In the genomic region with DNA sequence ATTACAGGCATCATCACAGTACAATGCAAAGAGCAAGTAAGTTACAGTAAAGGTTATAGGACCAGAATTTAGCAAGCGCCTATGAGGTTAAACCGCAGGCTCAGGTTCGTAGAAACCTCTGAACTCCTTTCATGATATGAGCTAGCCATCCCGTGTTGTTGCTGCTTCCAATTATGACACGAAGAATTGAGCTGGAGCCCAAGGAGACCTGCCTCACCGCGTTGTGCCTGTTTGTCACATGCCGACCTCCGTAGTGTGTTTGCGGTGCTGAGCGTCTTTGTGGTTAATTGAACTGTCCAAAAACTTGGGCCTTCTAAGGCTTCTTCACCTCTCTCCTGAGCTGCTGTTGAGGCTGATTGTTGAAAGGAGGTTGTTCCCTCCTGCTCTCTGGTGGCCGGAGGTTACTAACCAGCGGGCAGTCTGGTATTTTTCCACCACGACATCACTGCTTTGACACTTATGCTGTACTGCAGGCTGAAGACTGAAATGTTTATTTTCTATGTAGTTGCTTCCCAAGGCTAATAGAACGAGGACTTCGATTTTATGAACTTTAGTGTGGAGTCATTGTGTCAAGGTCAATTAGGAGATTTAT, we compare ENCODE assay signal across 9 cellular contexts.
DNase-seq lines count a peak whose midpoint lies in the region; ATAC-seq, FAIRE-seq and TF ChIP-seq lines count a peak whose summit lies in the region.
"Had no signal": no experiment of that assay in that cellular context is flagged by ENCODE, and none has a peak within 500 bp of the region (broad histone marks: within the 10 kb centered on the region; RNA-seq: fewer than 3 reads in every experiment).

No MANE protein-coding gene starts in this region.

- no peaks in the 10 kb centered on the region for H3K4me1 ChIP-seq in A549
- peaks cover 5% of the 10 kb centered on the region for H3K4me1 ChIP-seq in body of pancreas
- H3K4me1 ChIP-seq in left lung = peaks cover 0 to 52% of the 10 kb centered on the region in 2 donors

- TF ChIP-seq POLR2A in A549 (IDR thresholded peaks at IDR 0.05; ENCODE audit: low read length) = no peak
- no peak for TF ChIP-seq POLR2A in body of pancreas (IDR thresholded peaks at IDR 0.05)

- H3K4me3 ChIP-seq in A549 (no peak overlapping the region), body of pancreas (no peak overlapping the region), left lung (no peak overlapping the region), coronary artery (no peak overlapping the region)

- FAIRE-seq in A549 (lab: Jason Lieb, UNC) = no peak
- no peak for FAIRE-seq in HTR-8/SVneo (lab: Jason Lieb, UNC)

- POLR2A ChIA-PET in A549 (lab: Yijun Ruan, JAX) = no interaction called here

- intact Hi-C loops in body of pancreas (cut with DNase I) = no loop called here
- intact Hi-C loops in left lung (cut with DNase I) = loop anchor here in 1 of 2 donors (10.0 kb wide), 2 partner anchors 64 to 114 kb away; a partner anchor contains a TSS

- DNase-seq in A549 (ENCODE audit: low read depth in 1 of 2, low spot score in 1 of 2) (peak in 1 of 2 experiments; percentile 36), HTR-8/SVneo (ENCODE audit: insufficient read length, low spot score) (peak; percentile 41), body of pancreas (peak; percentile 41 to 81 (median 78)), left lung (no peak), coronary artery (ENCODE audit: low spot score) (no peak), NCI-H82 (lab: John Stamatoyannopoulos, UW) (no peak)
- no peak for DNase-seq in stimulated activated CD4-positive, alpha-beta T cell treated with anti-CD3 and anti-CD28 coated beads, Interleukin-1b, Interleukin-23, amount 100 ng/mL, for 48 hours
- DNase-seq: naive B cell had no signal

- H3K27ac ChIP-seq in A549 (no peak overlapping the region), body of pancreas (peak overlapping the region in 3 of 4 donors; percentile 20 to 59 (median 48)), left lung (peak overlapping the region; percentile 35 to 57), coronary artery (no peak overlapping the region)

- 85% methylated on average over 16 of the region's 16 CpGs for WGBS in A549 (ENCODE audit: missing lambda C conversion rate)
- 46 to 59% methylated on average over 16 of the region's 16 CpGs for WGBS in body of pancreas, 2 donors

- H3K9me3 ChIP-seq in A549 (no peaks in the 10 kb centered on the region), body of pancreas (no peaks in the 10 kb centered on the region), left lung (no peaks in the 10 kb centered on the region)

- no peak for TF ChIP-seq RAD21 in A549 (conservative IDR thresholded peaks at IDR 0.05 in 1 of 2, IDR thresholded peaks at IDR 0.05 in 1 of 2)

- H3K36me3 ChIP-seq in body of pancreas (replicated peaks in 1 of 2; ENCODE audit: insufficient read depth in 1 of 2, low read depth in 2 of 2) (peaks cover 0 to 42% of the 10 kb centered on the region in 2 donors), left lung (peaks cover 3 to 100% of the 10 kb centered on the region in 2 donors)

- no peaks in the 10 kb centered on the region for H3K27me3 ChIP-seq in body of pancreas
- H3K27me3 ChIP-seq in left lung = no peaks in the 10 kb centered on the region

- TF ChIP-seq EP300 in A549 (IDR thresholded peaks at IDR 0.05) = no peak

- CTCF ChIA-PET in A549 (lab: Yijun Ruan, JAX) = interaction anchor here (0.7 to 2.3 kb wide), 11 partner anchors 9 to 340 kb away, joined by 3 to 11 read pairs (median 3); a partner anchor contains a TSS

- ATAC-seq in A549 (peak; percentile 59 to 61; a peak in 5 of 6 replicates), body of pancreas (peak; percentile 77), left lung (peak; percentile 60), HG03432 (IDR thresholded peaks at IDR 0.05; ENCODE audit: unreplicated experiment) (no peak)

- H3K4me2 ChIP-seq in A549 = no peak overlapping the region

- 0 out of 3 replicates have a peak, but pooled peaks have one; percentile 9 for TF ChIP-seq CTCF in A549 (IDR thresholded peaks at IDR 0.05)
- TF ChIP-seq CTCF in body of pancreas (IDR thresholded peaks at IDR 0.05) = peak in 6 of 7 experiments; percentile 8 to 73 (median 54)
- TF ChIP-seq CTCF in left lung (IDR thresholded peaks at IDR 0.05) = no peak
- TF ChIP-seq CTCF in coronary artery (IDR thresholded peaks at IDR 0.05) = no peak

TF ChIP-seq in A549, 52 proteins besides CTCF, POLR2A, EP300 and RAD21:
- TF ChIP-seq, protein P1, sequence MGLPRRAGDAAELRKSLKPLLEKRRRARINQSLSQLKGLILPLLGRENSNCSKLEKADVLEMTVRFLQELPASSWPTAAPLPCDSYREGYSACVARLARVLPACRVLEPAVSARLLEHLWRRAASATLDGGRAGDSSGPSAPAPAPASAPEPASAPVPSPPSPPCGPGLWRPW (IDR thresholded peaks at IDR 0.05) = no peak
- TF ChIP-seq TP53 (CRISPR knock-in tag; IDR thresholded peaks at IDR 0.05) (no peak), SMC3 (IDR thresholded peaks at IDR 0.05) (peak; percentile 14; the same call in 1 of the 3 replicates), MYC (IDR thresholded peaks at IDR 0.05; ENCODE audit: borderline replicate concordance, low read length) (no peak), PHF8 (IDR thresholded peaks at IDR 0.05; ENCODE audit: borderline replicate concordance, low read depth) (no peak), FOSL2 (IDR thresholded peaks at IDR 0.05) (no peak), FOSL2 (CRISPR knock-in tag; IDR thresholded peaks at IDR 0.05) (no peak), HDAC2 (IDR thresholded peaks at IDR 0.05) (no peak)
- TF ChIP-seq, protein P2, sequence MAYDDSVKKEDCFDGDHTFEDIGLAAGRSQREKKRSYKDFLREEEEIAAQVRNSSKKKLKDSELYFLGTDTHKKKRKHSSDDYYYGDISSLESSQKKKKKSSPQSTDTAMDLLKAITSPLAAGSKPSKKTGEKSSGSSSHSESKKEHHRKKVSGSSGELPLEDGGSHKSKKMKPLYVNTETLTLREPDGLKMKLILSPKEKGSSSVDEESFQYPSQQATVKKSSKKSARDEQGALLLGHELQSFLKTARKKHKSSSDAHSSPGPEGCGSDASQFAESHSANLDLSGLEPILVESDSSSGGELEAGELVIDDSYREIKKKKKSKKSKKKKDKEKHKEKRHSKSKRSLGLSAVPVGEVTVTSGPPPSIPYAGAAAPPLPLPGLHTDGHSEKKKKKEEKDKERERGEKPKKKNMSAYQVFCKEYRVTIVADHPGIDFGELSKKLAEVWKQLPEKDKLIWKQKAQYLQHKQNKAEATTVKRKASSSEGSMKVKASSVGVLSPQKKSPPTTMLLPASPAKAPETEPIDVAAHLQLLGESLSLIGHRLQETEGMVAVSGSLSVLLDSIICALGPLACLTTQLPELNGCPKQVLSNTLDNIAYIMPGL (CRISPR knock-in tag; IDR thresholded peaks at IDR 0.05; ENCODE audit: borderline replicate concordance) = no peak

Comparison
In these comparisons a context has a peak if more than half of its experiments do, and no peak if none do; other contexts are left out.
1. DNase-seq: peak in HTR-8/SVneo (single experiment) and body of pancreas (4 of 4); none in left lung (0 of 2), coronary artery (single experiment), NCI-H82 (single experiment) and stimulated activated CD4-positive, alpha-beta T cell treated with anti-CD3 and anti-CD28 coated beads, Interleukin-1b, Interleukin-23, amount 100 ng/mL, for 48 hours (single experiment).
2. H3K27ac ChIP-seq: peak in body of pancreas (3 of 4) and left lung (2 of 2); none in A549 (0 of 2) and coronary artery (0 of 2).
3. CTCF ChIP-seq: peak in A549 (single experiment) and body of pancreas (6 of 7); none in left lung (0 of 2) and coronary artery (single experiment).